12 cellular contexts compared by ENCODE assay signal in genomic region chr10:74381291-74381885, GRCh38.
"Had no signal": no experiment of that assay in that cellular context is flagged by ENCODE, and none has a peak within 500 bp of the region (broad histone marks: within the 10 kb centered on the region; RNA-seq: fewer than 3 reads in every experiment).

No MANE protein-coding gene starts in this region.

- H3K9me3 ChIP-seq: adrenal gland, esophagus squamous epithelium, thyroid gland had no signal

- H3K36me3 ChIP-seq: adrenal gland, esophagus squamous epithelium, thyroid gland had no signal

- H2AFZ ChIP-seq: hepatocyte had no signal

- H3K27ac ChIP-seq: adrenal gland, esophagus squamous epithelium, hepatocyte, thyroid gland had no signal

- H3K4me1 ChIP-seq: adrenal gland had no signal

- ATAC-seq: T-helper 17 cell had no signal

- H3K4me2 ChIP-seq: hepatocyte had no signal

- H3K4me3 ChIP-seq: adrenal gland, esophagus squamous epithelium, hepatocyte, lung, thyroid gland had no signal

- H3K4me3 Mint-ChIP-seq: activated B cell treated with CpG ODN at 0.5 μM for 24 hours; activated CD4-positive, alpha-beta T cell treated with anti-CD3 and anti-CD28 coated beads, Interleukin-2, amount 10 ng/mL, durations not matched to agents 24 days and 14 days; activated T-helper 1 cell treated with anti-CD3 and anti-CD28 coated beads, Interleukin-12 subunit alpha, Interleukin-12 subunit beta, Interleukin-2, Interleukin-4 antibody, amounts not matched to agents 30 ng/mL and 10 ng/mL and 1 ng/mL, durations not matched to agents 14 hours and 24 hours and 36 hours; T-helper 17 cell had no signal

- DNase-seq: activated B cell treated with CpG ODN at 0.5 μM for 24 hours; activated CD4-positive, alpha-beta T cell treated with anti-CD3 and anti-CD28 coated beads, Interleukin-2, amount 10 ng/mL, durations not matched to agents 24 days and 14 days; activated naive CD4-positive, alpha-beta T cell treated with Interleukin-2 at 50 U/mL for 16 hours; adrenal gland; esophagus squamous epithelium; islet precursor cell; stimulated activated CD4-positive, alpha-beta T cell treated with anti-CD3 and anti-CD28 coated beads, Interleukin-1b, Interleukin-23, amount 100 ng/mL, for 48 hours; T-helper 17 cell; thyroid gland had no signal

- H3K27me3 Mint-ChIP-seq: activated B cell treated with CpG ODN at 0.5 μM for 24 hours; activated CD4-positive, alpha-beta T cell treated with anti-CD3 and anti-CD28 coated beads, Interleukin-2, amount 10 ng/mL, durations not matched to agents 24 days and 14 days; T-helper 17 cell had no signal

- H3K27me3 ChIP-seq: adrenal gland, esophagus squamous epithelium, hepatocyte, thyroid gland had no signal

- H3K27ac Mint-ChIP-seq: activated CD4-positive, alpha-beta T cell treated with anti-CD3 and anti-CD28 coated beads, Interleukin-2, amount 10 ng/mL, durations not matched to agents 24 days and 14 days; activated T-helper 1 cell treated with anti-CD3 and anti-CD28 coated beads, Interleukin-12 subunit alpha, Interleukin-12 subunit beta, Interleukin-2, Interleukin-4 antibody, amounts not matched to agents 30 ng/mL and 10 ng/mL and 1 ng/mL, durations not matched to agents 14 hours and 24 hours and 36 hours; T-helper 17 cell had no signal
